Comparison of ENCODE assay signal across 8 cellular contexts in genomic region chr11:6443269-6444003, GRCh38. TPM values are rescaled to one million over a fixed set of nuclear protein-coding genes. Genes with fewer than 3 reads are reported as not detected.
DNase-seq lines count a peak whose midpoint lies in the region; ATAC-seq and TF ChIP-seq lines count a peak whose summit lies in the region.

No MANE protein-coding gene starts in this region.

- no peaks in the 10 kb centered on the region for H3K36me3 Mint-ChIP-seq in activated CD4-positive, alpha-beta T cell treated with anti-CD3 and anti-CD28 coated beads, Interleukin-2, amount 10 ng/mL, durations not matched to agents 7 days and 5 days (ENCODE audit: low read depth)
- no peaks in the 10 kb centered on the region for H3K36me3 Mint-ChIP-seq in mesothelial cell of epicardium

- peak; percentile 86 for ATAC-seq in HG02588 (IDR thresholded peaks at IDR 0.05; ENCODE audit: unreplicated experiment)

- H3K4me3 Mint-ChIP-seq in activated CD4-positive, alpha-beta T cell treated with anti-CD3 and anti-CD28 coated beads, Interleukin-2, amount 10 ng/mL, durations not matched to agents 7 days and 5 days = no peak overlapping the region
- no peak overlapping the region for H3K4me3 Mint-ChIP-seq in mesothelial cell of epicardium

- CTCF ChIA-PET in activated CD4-positive, alpha-beta T cell treated with anti-CD3 and anti-CD28 coated beads, Interleukin-2, amount 10 ng/mL, durations not matched to agents 7 days and 5 days (lab: Charles Lee) = interaction anchor here (0.5 to 4.3 kb wide), 30 partner anchors 8 to 192 kb away, joined by 3 to 72 read pairs (median 5); partner anchors contain the start of gene SMPD1

- peak; percentile 78 for TF ChIP-seq CTCF in mesothelial cell of epicardium (IDR thresholded peaks at IDR 0.05; ENCODE audit: unreplicated experiment)

- POLR2A ChIA-PET in activated CD4-positive, alpha-beta T cell treated with anti-CD3 and anti-CD28 coated beads, Interleukin-2, amount 10 ng/mL, durations not matched to agents 7 days and 5 days (lab: Charles Lee) = interaction anchor here (0.6 to 1.8 kb wide), 2 partner anchors 25 to 64 kb away, joined by 3 to 17 read pairs; partner anchors contain the start of gene APBB1

- no peaks in the 10 kb centered on the region for H3K9me3 Mint-ChIP-seq in activated CD4-positive, alpha-beta T cell treated with anti-CD3 and anti-CD28 coated beads, Interleukin-2, amount 10 ng/mL, durations not matched to agents 7 days and 5 days
- no peaks in the 10 kb centered on the region for H3K9me3 Mint-ChIP-seq in mesothelial cell of epicardium

- DNase-seq in NCI-H2081 (lab: John Stamatoyannopoulos, UW) = peak; percentile 15 to 37
- no peak for DNase-seq in NCI-H2081 treated with DMSO at 0.1 percent for 48 hours (lab: John Stamatoyannopoulos, UW)
- DNase-seq in NCI-H1694 treated with DMSO at 0.1 percent for 48 hours (lab: John Stamatoyannopoulos, UW) = peak; percentile 44
- peak; percentile 64 for DNase-seq in activated CD4-positive, alpha-beta T cell treated with anti-CD3 and anti-CD28 coated beads, Interleukin-2, amount 10 ng/mL, durations not matched to agents 7 days and 5 days
- DNase-seq in effector CD4-positive, alpha-beta T cell = peak; percentile 35
- peak in 1 of 2 experiments; percentile 54 for DNase-seq in mesothelial cell of epicardium (ENCODE audit: low spot score in 2 of 2, unreplicated experiment in 2 of 2)
- peak; percentile 12 to 21 for DNase-seq in stimulated activated CD8-positive, alpha-beta memory T cell treated with anti-CD3 and anti-CD28 coated beads, Interleukin-4, amount 100 ng/mL, for 4 hours (ENCODE audit: low read depth in 2 of 2, low spot score in 1 of 2)

- H3K27me3 Mint-ChIP-seq in activated CD4-positive, alpha-beta T cell treated with anti-CD3 and anti-CD28 coated beads, Interleukin-2, amount 10 ng/mL, durations not matched to agents 7 days and 5 days = peaks cover 2% of the 10 kb centered on the region
- no peaks in the 10 kb centered on the region for H3K27me3 Mint-ChIP-seq in mesothelial cell of epicardium (ENCODE audit: low read depth)

- no peak overlapping the region for H3K27ac Mint-ChIP-seq in activated CD4-positive, alpha-beta T cell treated with anti-CD3 and anti-CD28 coated beads, Interleukin-2, amount 10 ng/mL, durations not matched to agents 7 days and 5 days
- H3K27ac Mint-ChIP-seq in mesothelial cell of epicardium = no peak overlapping the region

- H3K4me1 Mint-ChIP-seq in activated CD4-positive, alpha-beta T cell treated with anti-CD3 and anti-CD28 coated beads, Interleukin-2, amount 10 ng/mL, durations not matched to agents 7 days and 5 days = no peaks in the 10 kb centered on the region
- peaks cover 2% of the 10 kb centered on the region for H3K4me1 Mint-ChIP-seq in mesothelial cell of epicardium

RNA-seq across cellular contexts. Expression of gene HPX, which starts 2.6 kb away (rescaled TPM):
- total RNA-seq in activated CD4-positive, alpha-beta T cell treated with anti-CD3 and anti-CD28 coated beads, Interleukin-2, amount 10 ng/mL, durations not matched to agents 7 days and 5 days = under 1 TPM in 1 of 2 experiments, not detected in 1; 0.35 TPM
- total RNA-seq in mesothelial cell of epicardium = 5.2 to 9.9 TPM (median 9.5 TPM) in 3 replicates

RNA-seq across cellular contexts. Expression of gene APBB1, which starts 24.5 kb away (rescaled TPM):
- total RNA-seq in activated CD4-positive, alpha-beta T cell treated with anti-CD3 and anti-CD28 coated beads, Interleukin-2, amount 10 ng/mL, durations not matched to agents 7 days and 5 days = 10 to 100 TPM; 58.2 to 61.3 TPM
- total RNA-seq in mesothelial cell of epicardium = 61.7 to 64.2 TPM (median 62.4 TPM) in 3 replicates

RNA-seq across cellular contexts. Expression of gene TRIM3, which starts 30.3 kb away (rescaled TPM):
- 1 to 10 TPM; 6.8 to 8.4 TPM for total RNA-seq in activated CD4-positive, alpha-beta T cell treated with anti-CD3 and anti-CD28 coated beads, Interleukin-2, amount 10 ng/mL, durations not matched to agents 7 days and 5 days
- total RNA-seq in mesothelial cell of epicardium = 25.9 to 30.3 TPM (median 26.5 TPM) in 3 replicates

RNA-seq across cellular contexts. Expression of gene ARFIP2, which starts 37.7 kb away (rescaled TPM):
- total RNA-seq in activated CD4-positive, alpha-beta T cell treated with anti-CD3 and anti-CD28 coated beads, Interleukin-2, amount 10 ng/mL, durations not matched to agents 7 days and 5 days = 10 to 100 TPM; 39.0 to 40.6 TPM
- 72.2 to 73.1 TPM (median 72.3 TPM) in 3 replicates for total RNA-seq in mesothelial cell of epicardium

RNA-seq across cellular contexts. Expression of gene TIMM10B, which starts 37.9 kb away (rescaled TPM):
- total RNA-seq in activated CD4-positive, alpha-beta T cell treated with anti-CD3 and anti-CD28 coated beads, Interleukin-2, amount 10 ng/mL, durations not matched to agents 7 days and 5 days = 10 to 100 TPM; 25.6 to 27.0 TPM
- 34.0 to 37.2 TPM (median 36.4 TPM) in 3 replicates for total RNA-seq in mesothelial cell of epicardium
